25 cellular contexts compared by ENCODE assay signal in the genomic region with DNA sequence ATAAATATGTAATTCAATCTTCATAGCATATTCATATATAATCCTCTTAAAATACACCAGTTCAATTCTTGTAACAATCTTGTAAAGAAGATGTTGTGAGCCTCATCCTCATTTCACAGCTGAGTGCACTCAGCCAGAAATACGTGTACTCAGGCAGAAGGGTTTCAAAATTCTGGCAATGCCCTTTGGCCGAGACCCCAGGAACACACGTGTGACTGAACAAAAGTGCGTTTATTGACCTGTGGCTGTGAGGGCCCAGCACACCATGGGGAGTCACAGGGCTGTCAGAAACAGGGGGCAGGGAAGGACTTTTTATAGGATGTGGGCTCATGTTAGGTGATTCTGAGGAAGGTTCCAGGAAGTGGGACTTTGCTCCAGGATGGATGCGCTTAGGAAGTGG. TPM values are rescaled to one million over a fixed set of nuclear protein-coding genes. Genes with fewer than 3 reads are reported as not detected.
DNase-seq lines count a peak whose midpoint lies in the region; ATAC-seq and TF ChIP-seq lines count a peak whose summit lies in the region.
"Had no signal": no experiment of that assay in that cellular context is flagged by ENCODE, and none has a peak within 500 bp of the region (broad histone marks: within the 10 kb centered on the region; RNA-seq: fewer than 3 reads in every experiment).

No MANE protein-coding gene starts in this region.

- intact Hi-C loops in activated CD4-positive, alpha-beta T cell treated with anti-CD3 and anti-CD28 coated beads, Interleukin-2, amount 10 ng/mL, durations not matched to agents 24 days and 14 days (cut with micrococcal nuclease): no loop called here
- intact Hi-C loops in natural killer cell (cut with micrococcal nuclease): no loop called here

- no peaks in the 10 kb centered on the region for H3K27me3 Mint-ChIP-seq in activated CD4-positive, alpha-beta T cell treated with anti-CD3 and anti-CD28 coated beads, Interleukin-2, amount 10 ng/mL, durations not matched to agents 24 days and 14 days
- no peaks in the 10 kb centered on the region for H3K27me3 Mint-ChIP-seq in natural killer cell (ENCODE audit: low read depth in 2 of 2)
- H3K27me3 Mint-ChIP-seq in natural killer cell treated with Interleukin-12 subunit alpha and Interleukin-12 subunit beta and Interleukin-15 and Interleukin-18, amount 100 ng/mL, for 72 hours: no peaks in the 10 kb centered on the region
- H3K27me3 Mint-ChIP-seq in effector memory CD8-positive, alpha-beta T cell: no peaks in the 10 kb centered on the region
- H3K27me3 Mint-ChIP-seq: activated CD4-positive, alpha-beta T cell treated with anti-CD3 and anti-CD28 coated beads, Interleukin-2, amount 10 ng/mL, durations not matched to agents 7 days and 5 days; stimulated activated naive CD8-positive, alpha-beta T cell treated with anti-CD3 and anti-CD28 coated beads, Interleukin-15, amount 100 ng/mL, for 72 hours had no signal

- ATAC-seq in natural killer cell (no peak), HG02870 (IDR thresholded peaks at IDR 0.05; ENCODE audit: unreplicated experiment) (no peak), HG03460 (IDR thresholded peaks at IDR 0.05; ENCODE audit: unreplicated experiment) (no peak)
- no peak for ATAC-seq in natural killer cell treated with Interleukin-12 subunit alpha and Interleukin-12 subunit beta and Interleukin-15 and Interleukin-18, amount 100 ng/mL, for 72 hours
- ATAC-seq in effector memory CD8-positive, alpha-beta T cell (replicated peaks): no peak
- ATAC-seq: A549; foreskin keratinocyte; GM12878; PC-3; sciatic nerve; stimulated activated naive CD8-positive, alpha-beta T cell treated with anti-CD3 and anti-CD28 coated beads, Interleukin-15, amount 100 ng/mL, for 72 hours had no signal

- peaks cover 78% of the 10 kb centered on the region for H3K36me3 Mint-ChIP-seq in activated CD4-positive, alpha-beta T cell treated with anti-CD3 and anti-CD28 coated beads, Interleukin-2, amount 10 ng/mL, durations not matched to agents 24 days and 14 days (ENCODE audit: low read depth)
- peaks cover 80% of the 10 kb centered on the region for H3K36me3 Mint-ChIP-seq in natural killer cell
- H3K36me3 Mint-ChIP-seq in natural killer cell treated with Interleukin-12 subunit alpha and Interleukin-12 subunit beta and Interleukin-15 and Interleukin-18, amount 100 ng/mL, for 72 hours: peaks cover 50% of the 10 kb centered on the region
- H3K36me3 Mint-ChIP-seq in effector memory CD8-positive, alpha-beta T cell (ENCODE audit: insufficient read depth): peaks cover 66% of the 10 kb centered on the region
- H3K36me3 Mint-ChIP-seq: mesothelial cell of epicardium had no signal

- H3K27ac Mint-ChIP-seq in activated CD4-positive, alpha-beta T cell treated with anti-CD3 and anti-CD28 coated beads, Interleukin-2, amount 10 ng/mL, durations not matched to agents 24 days and 14 days: no peak overlapping the region
- peak overlapping the region; percentile 31 to 68 for H3K27ac Mint-ChIP-seq in natural killer cell
- peak overlapping the region in 1 of 2 donors; percentile 16 for H3K27ac Mint-ChIP-seq in natural killer cell treated with Interleukin-12 subunit alpha and Interleukin-12 subunit beta and Interleukin-15 and Interleukin-18, amount 100 ng/mL, for 72 hours
- H3K27ac Mint-ChIP-seq in effector memory CD8-positive, alpha-beta T cell: peak overlapping the region; percentile 81 to 82
- H3K27ac Mint-ChIP-seq: activated CD4-positive, alpha-beta T cell treated with anti-CD3 and anti-CD28 coated beads, Interleukin-2, amount 10 ng/mL, durations not matched to agents 7 days and 5 days; mesothelial cell of epicardium; stimulated activated naive CD8-positive, alpha-beta T cell treated with anti-CD3 and anti-CD28 coated beads, Interleukin-15, amount 100 ng/mL, for 72 hours had no signal

- peaks cover 59% of the 10 kb centered on the region for H3K4me1 Mint-ChIP-seq in activated CD4-positive, alpha-beta T cell treated with anti-CD3 and anti-CD28 coated beads, Interleukin-2, amount 10 ng/mL, durations not matched to agents 24 days and 14 days
- peaks cover 58 to 64% of the 10 kb centered on the region in 2 donors for H3K4me1 Mint-ChIP-seq in natural killer cell
- H3K4me1 Mint-ChIP-seq in natural killer cell treated with Interleukin-12 subunit alpha and Interleukin-12 subunit beta and Interleukin-15 and Interleukin-18, amount 100 ng/mL, for 72 hours (ENCODE audit: low read depth in 2 of 2): peaks cover 47 to 58% of the 10 kb centered on the region in 2 donors
- peaks cover 60 to 76% of the 10 kb centered on the region in 2 donors for H3K4me1 Mint-ChIP-seq in effector memory CD8-positive, alpha-beta T cell (ENCODE audit: low read depth in 2 of 2)
- H3K4me1 Mint-ChIP-seq: mesothelial cell of epicardium had no signal

- no peak overlapping the region for H3K4me3 Mint-ChIP-seq in activated CD4-positive, alpha-beta T cell treated with anti-CD3 and anti-CD28 coated beads, Interleukin-2, amount 10 ng/mL, durations not matched to agents 24 days and 14 days
- H3K4me3 Mint-ChIP-seq in natural killer cell: no peak overlapping the region
- H3K4me3 Mint-ChIP-seq in natural killer cell treated with Interleukin-12 subunit alpha and Interleukin-12 subunit beta and Interleukin-15 and Interleukin-18, amount 100 ng/mL, for 72 hours: no peak overlapping the region
- H3K4me3 Mint-ChIP-seq in effector memory CD8-positive, alpha-beta T cell: no peak overlapping the region
- H3K4me3 Mint-ChIP-seq: activated CD4-positive, alpha-beta T cell treated with anti-CD3 and anti-CD28 coated beads, Interleukin-2, amount 10 ng/mL, durations not matched to agents 7 days and 5 days; mesothelial cell of epicardium; stimulated activated naive CD8-positive, alpha-beta T cell treated with anti-CD3 and anti-CD28 coated beads, Interleukin-15, amount 100 ng/mL, for 72 hours had no signal

- DNase-seq in activated CD4-positive, alpha-beta T cell treated with anti-CD3 and anti-CD28 coated beads, Interleukin-2, amount 10 ng/mL, durations not matched to agents 24 days and 14 days: peak; percentile 47
- DNase-seq in activated CD4-positive, alpha-beta T cell treated with anti-CD3 and anti-CD28 coated beads for 48 hours: no peak
- no peak for DNase-seq in natural killer cell
- no peak for DNase-seq in natural killer cell treated with Interleukin-12 subunit alpha and Interleukin-12 subunit beta and Interleukin-15 and Interleukin-18, amount 100 ng/mL, for 72 hours (ENCODE audit: low spot score)
- no peak for DNase-seq in effector memory CD8-positive, alpha-beta T cell
- DNase-seq in GM10266 (ENCODE audit: extremely low spot score): no peak
- DNase-seq: activated CD4-positive, alpha-beta T cell treated with anti-CD3 and anti-CD28 coated beads, Interleukin-2, amount 10 ng/mL, durations not matched to agents 7 days and 5 days; caudate nucleus; DMS153; esophagus squamous epithelium; foreskin keratinocyte; head of caudate nucleus; KBM-7; MG63; NCI-H1930; occipital lobe; PC-3; stimulated activated CD8-positive, alpha-beta memory T cell treated with anti-CD3 and anti-CD28 coated beads, Interleukin-4, amount 100 ng/mL, for 48 hours; stimulated activated naive CD8-positive, alpha-beta T cell treated with anti-CD3 and anti-CD28 coated beads, Interleukin-15, amount 100 ng/mL, for 72 hours had no signal

- H3K9me3 Mint-ChIP-seq in activated CD4-positive, alpha-beta T cell treated with anti-CD3 and anti-CD28 coated beads, Interleukin-2, amount 10 ng/mL, durations not matched to agents 24 days and 14 days: peaks cover 14% of the 10 kb centered on the region
- H3K9me3 Mint-ChIP-seq in natural killer cell: no peaks in the 10 kb centered on the region
- H3K9me3 Mint-ChIP-seq in natural killer cell treated with Interleukin-12 subunit alpha and Interleukin-12 subunit beta and Interleukin-15 and Interleukin-18, amount 100 ng/mL, for 72 hours: no peaks in the 10 kb centered on the region
- H3K9me3 Mint-ChIP-seq in effector memory CD8-positive, alpha-beta T cell: no peaks in the 10 kb centered on the region

- TF ChIP-seq CTCF in natural killer cell (IDR thresholded peaks at IDR 0.05): no peak
- TF ChIP-seq CTCF in GM10266 (IDR thresholded peaks at IDR 0.05; ENCODE audit: control insufficient read depth, insufficient read depth, low read depth, missing control alignments): no peak

RNA-seq across cellular contexts. Expression of gene GIMAP8, which starts 21.5 kb away (rescaled TPM):
- total RNA-seq in activated CD4-positive, alpha-beta T cell treated with anti-CD3 and anti-CD28 coated beads, Interleukin-2, amount 10 ng/mL, durations not matched to agents 24 days and 14 days: 7.9 and 8.5 TPM in 2 replicates
- total RNA-seq in natural killer cell: 10 to 100 TPM in 1 of 3 donors, 1 to 10 TPM in 2; 6.7 to 17.7 (median 8.4) TPM
- total RNA-seq in natural killer cell treated with Interleukin-12 subunit alpha and Interleukin-12 subunit beta and Interleukin-15 and Interleukin-18, amount 100 ng/mL, for 72 hours: 10 to 100 TPM; 10.2 to 13.7 TPM
- total RNA-seq: mesothelial cell of epicardium, PC-3 had no signal

RNA-seq across cellular contexts. Expression of gene GIMAP7, which starts 42.8 kb away (rescaled TPM):
- total RNA-seq in activated CD4-positive, alpha-beta T cell treated with anti-CD3 and anti-CD28 coated beads, Interleukin-2, amount 10 ng/mL, durations not matched to agents 24 days and 14 days: 40.5 and 45.0 TPM in 2 replicates
- 100 to 1,000 TPM in 1 of 3 donors, 10 to 100 TPM in 2; 66.3 to 100 (median 67.6) TPM for total RNA-seq in natural killer cell
- total RNA-seq in natural killer cell treated with Interleukin-12 subunit alpha and Interleukin-12 subunit beta and Interleukin-15 and Interleukin-18, amount 100 ng/mL, for 72 hours: 10 to 100 TPM; 50.5 to 60.4 TPM
- total RNA-seq: foreskin keratinocyte, mesothelial cell of epicardium, PC-3 had no signal
